Comparison of ENCODE assay signal across 9 cellular contexts in genomic region chr17:82237746-82238561, GRCh38. TPM values are rescaled to one million over a fixed set of nuclear protein-coding genes. Genes with fewer than 3 reads are reported as not detected.
DNase-seq lines count a peak whose midpoint lies in the region; ATAC-seq and TF ChIP-seq lines count a peak whose summit lies in the region.
"Had no signal": no experiment of that assay in that cellular context is flagged by ENCODE, and none has a peak within 500 bp of the region (broad histone marks: within the 10 kb centered on the region; RNA-seq: fewer than 3 reads in every experiment).

No MANE protein-coding gene starts in this region.

- H3K4me3 ChIP-seq in urinary bladder (ENCODE audit: low read depth, low read length), result no peak overlapping the region

- no peak overlapping the region for H3K4me3 Mint-ChIP-seq in MCF 10A (ENCODE audit: unreplicated experiment)

- POLR2A ChIA-PET in MCF 10A (lab: Yijun Ruan, JAX), result interaction anchor here (0.6 to 6.6 kb wide), 10 partner anchors 8 to 96 kb away, joined by 3 to 66 read pairs (median 4); partner anchors contain the start of gene SLC16A3

- ATAC-seq in Right ventricle myocardium inferior (no peak), Right ventricle myocardium superior (ENCODE audit: poor library complexity) (no peak)

- H3K36me3 ChIP-seq in urinary bladder (ENCODE audit: insufficient read depth), result no peaks in the 10 kb centered on the region

- CTCF ChIA-PET in MCF 10A (lab: Yijun Ruan, JAX), result interaction anchor here (1.0 kb wide), 1 partner anchor 18 kb away, joined by 4 read pairs; no protein-coding TSS in a partner anchor

- H3K4me1 Mint-ChIP-seq in MCF 10A (ENCODE audit: insufficient read depth, unreplicated experiment), result peaks cover 38% of the 10 kb centered on the region

- no TSS peak for BruUV-seq in MCF 10A (replicated peaks; lab: Mats Ljungman, UMichigan)

- DNase-seq in Right ventricle myocardium inferior (ENCODE audit: missing footprints) (peak; percentile 61), Right ventricle myocardium superior (no peak), MCF 10A (ENCODE audit: unreplicated experiment) (no peak), myocyte (ENCODE audit: low read depth) (peak; percentile 59), COLO829 (ENCODE audit: low spot score) (no peak), GF-D8 (lab: John Stamatoyannopoulos, UW) (no peak)
- DNase-seq in stimulated activated CD4-positive, alpha-beta T cell treated with anti-CD3 and anti-CD28 coated beads, Interleukin-2, amount 100 ng/mL, for 48 hours, result no peak
- DNase-seq: Calu3 had no signal

- H3K4me1 ChIP-seq in urinary bladder (ENCODE audit: insufficient read depth), result no peaks in the 10 kb centered on the region

- 74% methylated on average over 34 of the region's 34 CpGs for WGBS in urinary bladder

- H3K36me3 Mint-ChIP-seq in MCF 10A (ENCODE audit: insufficient read depth, unreplicated experiment), result peaks cover 92% of the 10 kb centered on the region

- no peak for TF ChIP-seq CTCF in MCF 10A (IDR thresholded peaks at IDR 0.05; ENCODE audit: unreplicated experiment)

- H3K9me3 Mint-ChIP-seq in MCF 10A (ENCODE audit: unreplicated experiment), result no peaks in the 10 kb centered on the region

- intact Hi-C loops in Right ventricle myocardium inferior (cut with DNase I), result loop anchor here (2.0 kb wide), 1 partner anchor 83 kb away; no protein-coding TSS in a partner anchor
- intact Hi-C loops in Right ventricle myocardium superior (cut with DNase I), result loop anchor here (5.0 to 10.0 kb wide), 2 partner anchors 57 to 84 kb away; no protein-coding TSS in a partner anchor
- intact Hi-C loops in MCF 10A (cut with micrococcal nuclease), result no loop called here

- peak overlapping the region; percentile 29 for H3K27ac ChIP-seq in urinary bladder (ENCODE audit: low read depth)

- peak overlapping the region; percentile 60 for H3K27ac Mint-ChIP-seq in MCF 10A (ENCODE audit: low read depth, unreplicated experiment)

- H3K27me3 Mint-ChIP-seq in MCF 10A (ENCODE audit: insufficient read depth, unreplicated experiment), result no peaks in the 10 kb centered on the region

RNA-seq across cellular contexts. Expression of gene SLC16A3, which starts 9.1 kb away (rescaled TPM):
- total RNA-seq in Right ventricle myocardium inferior (10.4 TPM), Right ventricle myocardium superior (10.0 TPM), MCF 10A (2022) (268 and 350 TPM in 2 replicates), myocyte (94.9 and 164 TPM in 2 replicates), urinary bladder (29.9 TPM)
- polyA plus RNA-seq in myocyte (2012), result 261 TPM
- polyA plus RNA-seq in urinary bladder, result 65.5 TPM

RNA-seq across cellular contexts. Expression of gene CCDC57, which starts 25.3 kb away (rescaled TPM):
- total RNA-seq in Right ventricle myocardium inferior (7.9 TPM), Right ventricle myocardium superior (8.6 TPM), MCF 10A (2022) (86.8 and 87.3 TPM in 2 replicates), myocyte (7.9 and 11.3 TPM in 2 replicates), urinary bladder (25.9 TPM)
- 25.5 TPM for polyA plus RNA-seq in myocyte (2012)
- 23.7 TPM for polyA plus RNA-seq in urinary bladder

RNA-seq across cellular contexts. Expression of gene CSNK1D, which starts 35.5 kb away (rescaled TPM):
- total RNA-seq in Right ventricle myocardium inferior (62.6 TPM), Right ventricle myocardium superior (54.4 TPM), MCF 10A (2022) (191 and 193 TPM in 2 replicates), myocyte (29.0 and 37.1 TPM in 2 replicates), urinary bladder (41.7 TPM)
- 106 TPM for polyA plus RNA-seq in myocyte (2012)
- 122 TPM for polyA plus RNA-seq in urinary bladder

Comparison
In these comparisons a context has a peak if more than half of its experiments do, and no peak if none do; other contexts are left out.
1. DNase-seq: peak in Right ventricle myocardium inferior (single experiment) and myocyte (single experiment); none in Right ventricle myocardium superior (single experiment), MCF 10A (single experiment), COLO829 (single experiment), GF-D8 (single experiment) and stimulated activated CD4-positive, alpha-beta T cell treated with anti-CD3 and anti-CD28 coated beads, Interleukin-2, amount 100 ng/mL, for 48 hours (0 of 2).